In genomic region chr5:81851481-81852178, GRCh38 we compare ENCODE assay signal across 1 cellular context.
A peak's percentile ranks its signal among the peaks of the same experiment; 100 is the strongest.
TF ChIP-seq lines count a peak whose summit lies in the region.

No MANE protein-coding gene starts in this region.

TF ChIP-seq in K562, 482 proteins besides CTCF, POLR2A, EP300 and RAD21 (continued from another document and continues in another):
- no peak for TF ChIP-seq CLOCK (CRISPR knock-in tag; IDR thresholded peaks at IDR 0.05; ENCODE audit: borderline replicate concordance)
- peak; percentile 100 for TF ChIP-seq PTBP1 (IDR thresholded peaks at IDR 0.05; ENCODE audit: low read depth, low read length)
- no peak for TF ChIP-seq TFE3 (CRISPR knock-in tag; IDR thresholded peaks at IDR 0.05)
- TF ChIP-seq CTCFL (IDR thresholded peaks at IDR 0.05; ENCODE audit: borderline replicate concordance, insufficient read depth, low read depth, low read length, poor library complexity, severe bottlenecking) = no peak
- peak; percentile 18; the same call in 1 of the 2 replicates for TF ChIP-seq C11orf30 (IDR thresholded peaks at IDR 0.05; ENCODE audit: low read depth)
- peak; percentile 92 for TF ChIP-seq TOE1 (IDR thresholded peaks at IDR 0.05; ENCODE audit: borderline replicate concordance)
- no peak for TF ChIP-seq TOE1 (CRISPR knock-in tag; IDR thresholded peaks at IDR 0.05; ENCODE audit: borderline replicate concordance, low read depth)
- no peak for TF ChIP-seq NR0B1 (IDR thresholded peaks at IDR 0.05; ENCODE audit: partially characterized antibody)
- TF ChIP-seq SNIP1 (IDR thresholded peaks at IDR 0.05; ENCODE audit: low read depth) = no peak
- TF ChIP-seq SIX5 (IDR thresholded peaks at IDR 0.05; ENCODE audit: borderline replicate concordance in 1 of 2, insufficient read depth in 1 of 2, low read depth in 1 of 2, low read length in 2 of 2) = no peak
- no peak for TF ChIP-seq NCOA6 (IDR thresholded peaks at IDR 0.05)
- TF ChIP-seq FOXJ2 (tag; IDR thresholded peaks at IDR 0.05) = peak; percentile 64; the same call in 1 of the 2 replicates
- no peak; the same call in 1 of the 2 replicates for TF ChIP-seq TAL1 (IDR thresholded peaks at IDR 0.05)
- TF ChIP-seq SRSF7 (optimal IDR thresholded peaks at IDR 0.05; ENCODE audit: low read depth, low read length) = no peak
- peak; percentile 49; the same call in 1 of the 2 replicates for TF ChIP-seq TARDBP (IDR thresholded peaks at IDR 0.05)
- TF ChIP-seq XRCC3 (IDR thresholded peaks at IDR 0.05) = no peak
- TF ChIP-seq ZNF586 (CRISPR knock-in tag; conservative IDR thresholded peaks at IDR 0.05) = no peak
- TF ChIP-seq ZNF507 (tag; conservative IDR thresholded peaks at IDR 0.05) = no peak
- TF ChIP-seq KLF16 (IDR thresholded peaks at IDR 0.05) = no peak
- TF ChIP-seq TGIF2 (CRISPR knock-in tag; IDR thresholded peaks at IDR 0.05) = no peak
- TF ChIP-seq GTF3C2 (IDR thresholded peaks at IDR 0.05; ENCODE audit: borderline replicate concordance, extremely low read depth, insufficient read length) = no peak
- TF ChIP-seq CREB1 (IDR thresholded peaks at IDR 0.05) = no peak; the same call in none of the 2 replicates
- no peak; the same call in 1 of the 2 replicates for TF ChIP-seq CREB1 (CRISPR knock-in tag; IDR thresholded peaks at IDR 0.05)
- no peak for TF ChIP-seq SAFB2 (IDR thresholded peaks at IDR 0.05; ENCODE audit: borderline replicate concordance, low read depth, low read length, severe bottlenecking)
- TF ChIP-seq ZBTB12 (CRISPR knock-in tag; IDR thresholded peaks at IDR 0.05) = 0 out of 2 replicates have a peak, but pooled peaks have one; percentile 17
- peak; percentile 17 to 62 for TF ChIP-seq E2F6 (IDR thresholded peaks at IDR 0.05; ENCODE audit: borderline replicate concordance in 1 of 2, extremely low read depth in 1 of 2, insufficient read depth in 1 of 2, insufficient read length in 1 of 2, low read depth in 1 of 2, low read length in 1 of 2, poor library complexity in 1 of 2, severe bottlenecking in 1 of 2)
- no peak for TF ChIP-seq JUNB (CRISPR knock-in tag; conservative IDR thresholded peaks at IDR 0.05)
- TF ChIP-seq KLF1 (tag; IDR thresholded peaks at IDR 0.05) = 0 out of 2 replicates have a peak, but pooled peaks have one; percentile 62
- peak; percentile 61; the same call in 1 of the 2 replicates for TF ChIP-seq HIVEP1 (CRISPR knock-in tag; IDR thresholded peaks at IDR 0.05)
- no peak for TF ChIP-seq ZFP30 (CRISPR knock-in tag; IDR thresholded peaks at IDR 0.05; ENCODE audit: borderline replicate concordance)
- no peak for TF ChIP-seq CREB3L1 (IDR thresholded peaks at IDR 0.05; ENCODE audit: borderline replicate concordance, low read depth)
- TF ChIP-seq PURB (CRISPR knock-in tag; IDR thresholded peaks at IDR 0.05; ENCODE audit: low read depth) = no peak
- TF ChIP-seq HCFC1 (IDR thresholded peaks at IDR 0.05; ENCODE audit: low read depth, low read length) = peak; percentile 54
- TF ChIP-seq RBFOX2 (IDR thresholded peaks at IDR 0.05; ENCODE audit: low read depth, low read length) = peak; percentile 83
- TF ChIP-seq HNRNPUL1 (IDR thresholded peaks at IDR 0.05; ENCODE audit: low read length) = no peak
